ENCODE assay signal across 20 cellular contexts in genomic region chr3:98735761-98736269, GRCh38. TPM values are rescaled to one million over a fixed set of nuclear protein-coding genes. Genes with fewer than 3 reads are reported as not detected.
A peak's percentile ranks its signal among the peaks of the same experiment; 100 is the strongest.
DNase-seq lines count a peak whose midpoint lies in the region; ATAC-seq and TF ChIP-seq lines count a peak whose summit lies in the region.
"Had no signal": no experiment of that assay in that cellular context is flagged by ENCODE, and none has a peak within 500 bp of the region (broad histone marks: within the 10 kb centered on the region; RNA-seq: fewer than 3 reads in every experiment).

No MANE protein-coding gene starts in this region.

- H3K4me1 Mint-ChIP-seq in brain (peaks cover 31% of the 10 kb centered on the region), neural crest cell (peaks cover 41% of the 10 kb centered on the region)

- no peak overlapping the region for H3K27ac Mint-ChIP-seq in brain
- no peak overlapping the region for H3K27ac Mint-ChIP-seq in neural crest cell (ENCODE audit: unreplicated experiment)
- H3K27ac Mint-ChIP-seq: B cell; CD4-positive, alpha-beta memory T cell had no signal

- no peak for DNase-seq in GM12864 (ENCODE audit: low read depth)
- peak; percentile 26 for DNase-seq in NCI-H226
- no peak for DNase-seq in neural crest cell (ENCODE audit: low read depth, low spot score)
- DNase-seq in NCI-H345 (lab: John Stamatoyannopoulos, UW), result no peak
- no peak for DNase-seq in activated T-cell treated with anti-CD3 and anti-CD28 coated beads, Interleukin-2, amount 50 U/mL, for 1 hour
- DNase-seq: CD4-positive, alpha-beta memory T cell; DMS79 treated with DMSO at 0.1 percent for 48 hours; GDM1; IMR-90; NCI-H146; NCI-H2081 treated with DMSO at 0.1 percent for 48 hours; NCI-H2227 treated with DMSO at 0.1 percent for 48 hours; NCI-H526 treated with DMSO at 0.1 percent for 48 hours; NK-92 treated with Interleukin-12 subunit alpha and Interleukin-12 subunit beta, amount 100 ng/mL, for 24 hours had no signal

- no peaks in the 10 kb centered on the region for H3K36me3 Mint-ChIP-seq in brain
- H3K36me3 Mint-ChIP-seq in neural crest cell (ENCODE audit: low read depth), result peaks cover 7% of the 10 kb centered on the region
- H3K36me3 Mint-ChIP-seq: CD4-positive, alpha-beta memory T cell had no signal

- H3K4me3 Mint-ChIP-seq in brain (peak overlapping the region in 4 of 5 experiments; percentile 91 to 98 (median 93)), neural crest cell (peak overlapping the region; percentile 97)
- H3K4me3 Mint-ChIP-seq: B cell had no signal

- peak overlapping the region; percentile 6; the same call in 1 of the 2 replicates for H3K4me3 ChIP-seq in GM12864 (ENCODE audit: low read depth, low read length)
- H3K4me3 ChIP-seq: HAP-1, SK-N-MC had no signal

- TF ChIP-seq CTCF in GM12864 (IDR thresholded peaks at IDR 0.05; ENCODE audit: low read depth, low read length, missing control alignments) (no peak), brain (conservative IDR thresholded peaks at IDR 0.05) (no peak), neural crest cell (conservative IDR thresholded peaks at IDR 0.05) (no peak)

- no peak for ATAC-seq in GM19023 (IDR thresholded peaks at IDR 0.05; ENCODE audit: unreplicated experiment)
- ATAC-seq: Right ventricle myocardium inferior had no signal

- peaks cover 14% of the 10 kb centered on the region for H3K27me3 Mint-ChIP-seq in brain
- H3K27me3 Mint-ChIP-seq in neural crest cell (ENCODE audit: low read depth), result peaks cover 4% of the 10 kb centered on the region

- H3K9me3 Mint-ChIP-seq in brain, result no peaks in the 10 kb centered on the region
- H3K9me3 Mint-ChIP-seq in neural crest cell, result no peaks in the 10 kb centered on the region
- H3K9me3 Mint-ChIP-seq: CD4-positive, alpha-beta memory T cell had no signal

RNA-seq across cellular contexts. Expression of gene ST3GAL6, which starts 27.3 kb away (rescaled TPM):
- 1.7 TPM for polyA plus RNA-seq in brain (ENCODE audit: insufficient read depth, low read depth, low replicate concordance)
- total RNA-seq in neural crest cell, result 16.0 and 17.9 TPM in 2 replicates
- total RNA-seq: B cell had no signal
